Comparison of ENCODE assay signal across 20 cellular contexts in genomic region chr18:48988508-48989303, GRCh38.
"Had no signal": no experiment of that assay in that cellular context is flagged by ENCODE, and none has a peak within 500 bp of the region (broad histone marks: within the 10 kb centered on the region; RNA-seq: fewer than 3 reads in every experiment).

No MANE protein-coding gene starts in this region.

- H3K4me3 ChIP-seq: lower lobe of right lung, neural progenitor cell, suprapubic skin had no signal

- H3K4me2 ChIP-seq: neural progenitor cell had no signal

- H3K4me3 Mint-ChIP-seq: activated CD8-positive, alpha-beta T cell treated with anti-CD3 and anti-CD28 coated beads, Interleukin-2, amount 10 ng/mL, durations not matched to agents 7 days and 5 days; immature natural killer cell; stimulated activated naive CD8-positive, alpha-beta T cell treated with anti-CD3 and anti-CD28 coated beads, Interleukin-15, Interleukin-2, amounts not matched to agents 100 ng/mL and 50 ng/mL, for 24 hours; T-helper 17 cell had no signal

- H3K27ac ChIP-seq: lower lobe of right lung, neural progenitor cell, parathyroid adenoma, suprapubic skin had no signal

- H3K9me3 Mint-ChIP-seq: activated naive CD4-positive, alpha-beta T cell treated with anti-CD3 and anti-CD28 coated beads, Interleukin-2, amount 50 U/mL, for 72 hours; immature natural killer cell; neural progenitor cell; stimulated activated naive CD8-positive, alpha-beta T cell treated with anti-CD3 and anti-CD28 coated beads, Interleukin-15, Interleukin-2, amounts not matched to agents 100 ng/mL and 50 ng/mL, for 24 hours had no signal

- H3K27me3 Mint-ChIP-seq: stimulated activated naive CD8-positive, alpha-beta T cell treated with anti-CD3 and anti-CD28 coated beads, Interleukin-15, Interleukin-2, amounts not matched to agents 100 ng/mL and 50 ng/mL, for 24 hours had no signal

- H3K9ac ChIP-seq: neural progenitor cell, parathyroid adenoma had no signal

- H3K27ac Mint-ChIP-seq: activated CD8-positive, alpha-beta T cell treated with anti-CD3 and anti-CD28 coated beads, Interleukin-2, amount 10 ng/mL, durations not matched to agents 7 days and 5 days; immature natural killer cell; stimulated activated naive CD8-positive, alpha-beta T cell treated with anti-CD3 and anti-CD28 coated beads, Interleukin-15, Interleukin-2, amounts not matched to agents 100 ng/mL and 50 ng/mL, for 24 hours; T-helper 17 cell had no signal

- DNase-seq: activated CD4-positive, alpha-beta T cell treated with anti-CD3 and anti-CD28 coated beads for 48 hours; activated CD8-positive, alpha-beta memory T cell treated with anti-CD3 and anti-CD28 coated beads, Interleukin-2, amount 50 U/mL, for 4 hours; activated CD8-positive, alpha-beta T cell treated with anti-CD3 and anti-CD28 coated beads, Interleukin-2, amount 10 ng/mL, durations not matched to agents 7 days and 5 days; activated gamma-delta T cell; activated T-cell treated with anti-CD3 and anti-CD28 coated beads, Interleukin-2, amount 50 U/mL, for 48 hours; amniotic stem cell; cerebellar nuclear complex; dermis blood vessel endothelial cell; head of caudate nucleus; immature natural killer cell; left colon; lower lobe of right lung; midbrain; small intestine; T-helper 17 cell had no signal

- H3K36me3 Mint-ChIP-seq: activated naive CD4-positive, alpha-beta T cell treated with anti-CD3 and anti-CD28 coated beads, Interleukin-2, amount 50 U/mL, for 72 hours; neural progenitor cell had no signal

- H3K36me3 ChIP-seq: lower lobe of right lung, neural progenitor cell, suprapubic skin had no signal

- H3K4me1 ChIP-seq: neural progenitor cell had no signal

- H2AFZ ChIP-seq: neural progenitor cell, parathyroid adenoma had no signal

- H3K27me3 ChIP-seq: neural progenitor cell, suprapubic skin had no signal

- H3K9me3 ChIP-seq: lower lobe of right lung, suprapubic skin had no signal

- ATAC-seq: activated CD8-positive, alpha-beta T cell treated with anti-CD3 and anti-CD28 coated beads, Interleukin-2, amount 10 ng/mL, durations not matched to agents 7 days and 5 days; activated naive CD4-positive, alpha-beta T cell treated with anti-CD3 and anti-CD28 coated beads, Interleukin-2, amount 50 U/mL, for 72 hours; left colon; lower lobe of right lung; T-helper 17 cell had no signal
